In genomic region chr9:73919712-73920111, GRCh38 we compare ENCODE assay signal across 29 cellular contexts.
"Had no signal": no experiment of that assay in that cellular context is flagged by ENCODE, and none has a peak within 500 bp of the region (broad histone marks: within the 10 kb centered on the region; RNA-seq: fewer than 3 reads in every experiment).

No MANE protein-coding gene starts in this region.

- H3K27ac Mint-ChIP-seq: stimulated activated effector memory CD8-positive, alpha-beta T cell treated with anti-CD3 and anti-CD28 coated beads, Interleukin-12 subunit alpha, Interleukin-12 subunit beta, amount 100 ng/mL, for 72 hours; stimulated activated memory B cell treated with anti-CD40 and anti-IgM and Interleukin-4, amounts not matched to agents 10 μg/mL and 1 μg/mL and 100 μg/mL, for 72 hours; stimulated activated naive B cell treated with anti-CD40 and anti-IgM and Interleukin-4, amounts not matched to agents 10 μg/mL and 1 μg/mL and 100 μg/mL, for 72 hours; stimulated activated naive CD8-positive, alpha-beta T cell treated with anti-CD3 and anti-CD28 coated beads, Interleukin-15, amount 100 ng/mL, for 72 hours; stimulated activated naive CD8-positive, alpha-beta T cell treated with anti-CD3 and anti-CD28 coated beads, Interleukin-15, Interleukin-2, amounts not matched to agents 100 ng/mL and 50 ng/mL, for 24 hours; type B pancreatic cell had no signal

- H3K4me3 ChIP-seq: stomach, suprapubic skin, testis, thoracic aorta, thyroid gland, tibial artery, tibial nerve, transverse colon, upper lobe of left lung, upper lobe of right lung, uterus, vagina had no signal

- H3K9me3 Mint-ChIP-seq: stimulated activated effector memory CD8-positive, alpha-beta T cell treated with anti-CD3 and anti-CD28 coated beads, Interleukin-12 subunit alpha, Interleukin-12 subunit beta, amount 100 ng/mL, for 72 hours; stimulated activated memory B cell treated with anti-CD40 and anti-IgM and Interleukin-4, amounts not matched to agents 10 μg/mL and 1 μg/mL and 100 μg/mL, for 72 hours; stimulated activated naive B cell treated with anti-CD40 and anti-IgM and Interleukin-4, amounts not matched to agents 10 μg/mL and 1 μg/mL and 100 μg/mL, for 72 hours; stimulated activated naive CD8-positive, alpha-beta T cell treated with anti-CD3 and anti-CD28 coated beads, Interleukin-15, amount 100 ng/mL, for 72 hours; type B pancreatic cell had no signal

- H3K27me3 ChIP-seq: stomach, suprapubic skin, testis, thyroid gland, tibial artery, tibial nerve, transverse colon, upper lobe of left lung, upper lobe of right lung, uterus, vagina had no signal

- H3K4me1 ChIP-seq: stomach, suprapubic skin, testis, thyroid gland, tibial artery, tibial nerve, transverse colon, upper lobe of left lung, upper lobe of right lung, uterus, vagina had no signal

- H3K36me3 Mint-ChIP-seq: stimulated activated effector memory CD8-positive, alpha-beta T cell treated with anti-CD3 and anti-CD28 coated beads, Interleukin-12 subunit alpha, Interleukin-12 subunit beta, amount 100 ng/mL, for 72 hours; stimulated activated memory B cell treated with anti-CD40 and anti-IgM and Interleukin-4, amounts not matched to agents 10 μg/mL and 1 μg/mL and 100 μg/mL, for 72 hours; stimulated activated naive B cell treated with anti-CD40 and anti-IgM and Interleukin-4, amounts not matched to agents 10 μg/mL and 1 μg/mL and 100 μg/mL, for 72 hours; type B pancreatic cell had no signal

- DNase-seq: stimulated activated CD4-positive, alpha-beta T cell treated with anti-CD3 and anti-CD28 coated beads, Interleukin-2, amount 100 ng/mL, for 48 hours; stimulated activated CD4-positive, alpha-beta T cell treated with anti-CD3 and anti-CD28 coated beads, Interleukin-4, amount 100 ng/mL, for 1 hour; stimulated activated CD4-positive, alpha-beta T cell treated with anti-CD3 and anti-CD28 coated beads, Interleukin-4, amount 100 ng/mL, for 24 hours; stimulated activated CD4-positive, alpha-beta T cell treated with anti-CD3 and anti-CD28 coated beads, Interleukin-4, amount 100 ng/mL, for 4 hours; stimulated activated CD8-positive, alpha-beta memory T cell treated with anti-CD3 and anti-CD28 coated beads, Interleukin-4, amount 100 ng/mL, for 48 hours; stimulated activated naive B cell treated with anti-CD40 and anti-IgM and Interleukin-4, amounts not matched to agents 10 μg/mL and 1 μg/mL and 100 μg/mL, for 72 hours; stimulated activated naive CD4-positive, alpha-beta T cell; stimulated activated naive CD4-positive, alpha-beta T cell treated with Interleukin-2 at 50 U/mL for 16 hours; stimulated activated naive CD8-positive, alpha-beta T cell treated with anti-CD3 and anti-CD28 coated beads, Interleukin-15, amount 100 ng/mL, for 72 hours; stimulated activated naive CD8-positive, alpha-beta T cell treated with anti-CD3 and anti-CD28 coated beads, Interleukin-15, Interleukin-2, amounts not matched to agents 100 U/mL and 50 U/mL, for 24 hours; stomach; substantia nigra; testis; thyroid gland; tibial artery; transverse colon; trophoblast cell; upper lobe of left lung; upper lobe of right lung; uterus had no signal

- H3K27ac ChIP-seq: stomach, suprapubic skin, testis, thoracic aorta, thyroid gland, tibial artery, tibial nerve, transverse colon, upper lobe of left lung, upper lobe of right lung, uterus, vagina had no signal

- H3K36me3 ChIP-seq: stomach, suprapubic skin, thoracic aorta, thyroid gland, tibial artery, tibial nerve, transverse colon, upper lobe of left lung, upper lobe of right lung, uterus, vagina had no signal

- ATAC-seq: stimulated activated effector memory CD8-positive, alpha-beta T cell treated with anti-CD3 and anti-CD28 coated beads, Interleukin-12 subunit alpha, Interleukin-12 subunit beta, amount 100 ng/mL, for 72 hours; stimulated activated memory B cell treated with anti-CD40 and anti-IgM and Interleukin-4, amounts not matched to agents 10 μg/mL and 1 μg/mL and 100 μg/mL, for 72 hours; stimulated activated naive B cell treated with anti-CD40 and anti-IgM and Interleukin-4, amounts not matched to agents 10 μg/mL and 1 μg/mL and 100 μg/mL, for 72 hours; stimulated activated naive CD8-positive, alpha-beta T cell treated with anti-CD3 and anti-CD28 coated beads, Interleukin-15, amount 100 ng/mL, for 72 hours; stimulated activated naive CD8-positive, alpha-beta T cell treated with anti-CD3 and anti-CD28 coated beads, Interleukin-15, Interleukin-2, amounts not matched to agents 100 U/mL and 50 U/mL, for 24 hours; upper lobe of right lung had no signal

- H3K4me1 Mint-ChIP-seq: stimulated activated effector memory CD8-positive, alpha-beta T cell treated with anti-CD3 and anti-CD28 coated beads, Interleukin-12 subunit alpha, Interleukin-12 subunit beta, amount 100 ng/mL, for 72 hours; stimulated activated memory B cell treated with anti-CD40 and anti-IgM and Interleukin-4, amounts not matched to agents 10 μg/mL and 1 μg/mL and 100 μg/mL, for 72 hours; stimulated activated naive B cell treated with anti-CD40 and anti-IgM and Interleukin-4, amounts not matched to agents 10 μg/mL and 1 μg/mL and 100 μg/mL, for 72 hours; stimulated activated naive CD8-positive, alpha-beta T cell treated with anti-CD3 and anti-CD28 coated beads, Interleukin-15, amount 100 ng/mL, for 72 hours had no signal

- H3K9me3 ChIP-seq: stomach, suprapubic skin, testis, thoracic aorta, thyroid gland, tibial artery, tibial nerve, transverse colon, upper lobe of left lung, upper lobe of right lung, uterus, vagina had no signal

- FAIRE-seq: urothelium cell line had no signal

- H3K4me3 Mint-ChIP-seq: stimulated activated effector memory CD8-positive, alpha-beta T cell treated with anti-CD3 and anti-CD28 coated beads, Interleukin-12 subunit alpha, Interleukin-12 subunit beta, amount 100 ng/mL, for 72 hours; stimulated activated memory B cell treated with anti-CD40 and anti-IgM and Interleukin-4, amounts not matched to agents 10 μg/mL and 1 μg/mL and 100 μg/mL, for 72 hours; stimulated activated naive B cell treated with anti-CD40 and anti-IgM and Interleukin-4, amounts not matched to agents 10 μg/mL and 1 μg/mL and 100 μg/mL, for 72 hours; stimulated activated naive CD8-positive, alpha-beta T cell treated with anti-CD3 and anti-CD28 coated beads, Interleukin-15, amount 100 ng/mL, for 72 hours; stimulated activated naive CD8-positive, alpha-beta T cell treated with anti-CD3 and anti-CD28 coated beads, Interleukin-15, Interleukin-2, amounts not matched to agents 100 ng/mL and 50 ng/mL, for 24 hours; type B pancreatic cell had no signal

- H3K27me3 Mint-ChIP-seq: stimulated activated memory B cell treated with anti-CD40 and anti-IgM and Interleukin-4, amounts not matched to agents 10 μg/mL and 1 μg/mL and 100 μg/mL, for 72 hours; stimulated activated naive B cell treated with anti-CD40 and anti-IgM and Interleukin-4, amounts not matched to agents 10 μg/mL and 1 μg/mL and 100 μg/mL, for 72 hours; stimulated activated naive CD8-positive, alpha-beta T cell treated with anti-CD3 and anti-CD28 coated beads, Interleukin-15, amount 100 ng/mL, for 72 hours; stimulated activated naive CD8-positive, alpha-beta T cell treated with anti-CD3 and anti-CD28 coated beads, Interleukin-15, Interleukin-2, amounts not matched to agents 100 ng/mL and 50 ng/mL, for 24 hours; type B pancreatic cell had no signal
